1 cellular context compared by ENCODE assay signal in the genomic region with DNA sequence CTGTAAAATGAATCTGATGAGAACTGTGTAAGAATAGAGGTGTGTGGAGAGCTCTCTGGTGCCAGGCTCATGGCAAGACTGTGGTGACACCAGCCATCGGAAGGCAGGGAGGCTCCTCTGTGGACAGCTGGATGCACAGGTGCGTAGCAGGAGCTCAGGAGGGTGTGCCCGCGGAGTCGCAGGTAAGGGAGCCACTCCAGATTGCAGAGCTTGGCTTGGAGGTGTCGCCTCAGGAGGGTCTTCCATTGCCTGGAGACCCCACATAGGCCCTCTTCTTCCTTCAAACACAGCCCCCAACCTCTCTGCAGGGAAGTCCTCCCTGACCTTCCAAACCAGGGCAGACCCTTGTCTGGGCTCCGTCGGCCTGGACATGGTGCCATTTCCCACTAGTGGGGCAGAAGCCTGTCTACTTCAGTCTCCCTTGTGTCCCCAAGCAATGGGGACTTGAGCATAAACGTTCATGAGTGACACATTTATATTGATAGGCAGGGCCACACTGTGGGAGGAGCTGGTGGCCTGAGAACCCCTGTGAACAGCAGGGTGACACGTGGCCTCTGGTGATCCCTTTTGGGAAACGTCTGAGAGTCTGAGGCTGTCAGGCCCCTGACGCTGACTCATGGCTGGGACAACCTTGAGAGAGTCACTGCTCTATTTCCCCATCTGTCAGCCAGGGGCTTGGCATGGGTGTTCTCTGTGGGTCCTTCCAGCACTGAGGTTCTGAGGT.
TF ChIP-seq lines count a peak whose summit lies in the region.

No MANE protein-coding gene starts in this region.

TF ChIP-seq in HCT116, 20 proteins besides CTCF, POLR2A, EP300 and RAD21 (continued from another document):
- TF ChIP-seq FOSL1 (IDR thresholded peaks at IDR 0.05; ENCODE audit: low read depth) (no peak), SIN3A (IDR thresholded peaks at IDR 0.05; ENCODE audit: low read depth) (no peak), EZH2phosphoT487 (IDR thresholded peaks at IDR 0.05; ENCODE audit: borderline replicate concordance) (no peak), ZFX (IDR thresholded peaks at IDR 0.05) (no peak), TCF7L2 (IDR thresholded peaks at IDR 0.05; ENCODE audit: borderline replicate concordance, extremely low read depth, insufficient read depth, insufficient read length) (no peak), JUND (IDR thresholded peaks at IDR 0.05) (no peak), EGR1 (IDR thresholded peaks at IDR 0.05; ENCODE audit: low read depth) (no peak), SP1 (IDR thresholded peaks at IDR 0.05; ENCODE audit: low read depth) (no peak), ZNF274 (IDR thresholded peaks at IDR 0.05; ENCODE audit: low read depth, low read length) (no peak), SRF (IDR thresholded peaks at IDR 0.05; ENCODE audit: low read depth) (no peak), ATF3 (IDR thresholded peaks at IDR 0.05) (no peak)
- TF ChIP-seq, protein P1, sequence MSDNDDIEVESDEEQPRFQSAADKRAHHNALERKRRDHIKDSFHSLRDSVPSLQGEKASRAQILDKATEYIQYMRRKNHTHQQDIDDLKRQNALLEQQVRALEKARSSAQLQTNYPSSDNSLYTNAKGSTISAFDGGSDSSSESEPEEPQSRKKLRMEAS (IDR thresholded peaks at IDR 0.05) = no peak
